Comparison of ENCODE assay signal across 15 cellular contexts in the genomic region with DNA sequence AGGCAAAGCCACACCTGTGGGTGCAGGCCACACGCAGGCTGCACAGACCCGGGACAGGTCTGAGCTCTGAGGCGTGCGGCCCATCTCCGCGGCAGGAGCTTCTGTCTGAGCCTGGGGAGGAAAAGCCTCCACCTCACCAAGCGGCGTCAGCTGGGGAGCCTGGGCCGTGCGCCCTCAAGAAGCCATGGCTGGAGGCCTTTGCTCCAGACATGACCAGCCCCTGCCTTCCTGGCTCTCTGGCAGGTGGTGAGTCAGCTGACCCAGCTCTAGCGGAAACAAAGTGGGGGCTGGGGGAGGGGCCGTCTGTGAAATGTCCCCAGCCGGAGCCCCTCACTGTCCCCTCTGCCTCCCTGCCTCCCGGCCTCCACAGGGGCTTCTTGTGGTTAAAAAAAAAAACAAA. TPM values are rescaled to one million over a fixed set of nuclear protein-coding genes. Genes with fewer than 3 reads are reported as not detected.
DNase-seq lines count a peak whose midpoint lies in the region; ATAC-seq, FAIRE-seq and TF ChIP-seq lines count a peak whose summit lies in the region.
"Had no signal": no experiment of that assay in that cellular context is flagged by ENCODE, and none has a peak within 500 bp of the region (broad histone marks: within the 10 kb centered on the region; RNA-seq: fewer than 3 reads in every experiment).

No MANE protein-coding gene starts in this region.

- no peak for TF ChIP-seq CTCF in HepG2 (CRISPR knock-in tag; IDR thresholded peaks at IDR 0.05)
- TF ChIP-seq CTCF in right lobe of liver (IDR thresholded peaks at IDR 0.05), result no peak
- TF ChIP-seq CTCF in right atrium auricular region (IDR thresholded peaks at IDR 0.05), result no peak
- TF ChIP-seq CTCF in gastroesophageal sphincter (IDR thresholded peaks at IDR 0.05), result no peak

- H3K27ac ChIP-seq in HepG2 (ENCODE audit: extremely low read length, insufficient read depth, low read length), result no peak overlapping the region
- H3K27ac ChIP-seq in right lobe of liver, result no peak overlapping the region
- H3K27ac ChIP-seq in caudate nucleus (ENCODE audit: low read depth, low read length), result peak overlapping the region; percentile 16
- no peak overlapping the region for H3K27ac ChIP-seq in right atrium auricular region
- H3K27ac ChIP-seq in gastroesophageal sphincter, result no peak overlapping the region
- H3K27ac ChIP-seq: 22Rv1 had no signal

- H3K4me2 ChIP-seq in HepG2 (ENCODE audit: low read depth, low read length), result no peak overlapping the region

- CTCF ChIA-PET in HepG2 (lab: Yijun Ruan, JAX; ENCODE audit: low intra/inter-chr PET ratio, low total read pairs), result no interaction called here

- peaks cover 52% of the 10 kb centered on the region for H3K4me1 ChIP-seq in HepG2 (ENCODE audit: insufficient read depth, low read length)
- peaks cover 0 to 47% (median 26%) of the 10 kb centered on the region in 4 donors for H3K4me1 ChIP-seq in right lobe of liver
- H3K4me1 ChIP-seq in right atrium auricular region, result peaks cover 0 to 17% of the 10 kb centered on the region in 2 donors
- peaks cover 0 to 16% (median 0%) of the 10 kb centered on the region in 3 donors for H3K4me1 ChIP-seq in gastroesophageal sphincter
- H3K4me1 ChIP-seq: Caco-2 had no signal

- intact Hi-C loops in HepG2 (cut with micrococcal nuclease; ENCODE audit: unreplicated experiment), result no loop called here
- intact Hi-C loops in right lobe of liver (cut with DNase I), result no loop called here

- H3K9me3 ChIP-seq in HepG2 (ENCODE audit: low read length), result no peaks in the 10 kb centered on the region
- H3K9me3 ChIP-seq in right lobe of liver, result no peaks in the 10 kb centered on the region
- H3K9me3 ChIP-seq in right atrium auricular region, result no peaks in the 10 kb centered on the region
- H3K9me3 ChIP-seq in gastroesophageal sphincter, result no peaks in the 10 kb centered on the region
- H3K9me3 ChIP-seq: Caco-2 had no signal

- no peak for ATAC-seq in HepG2
- no peak for ATAC-seq in right lobe of liver
- no peak for ATAC-seq in gastroesophageal sphincter

- FAIRE-seq in HepG2 (lab: Jason Lieb, UNC), result no peak

- DNase-seq in HepG2 (ENCODE audit: low spot score) (no peak), right lobe of liver (no peak), caudate nucleus (lab: John Stamatoyannopoulos, UW) (no peak), myocyte (ENCODE audit: low read depth) (peak; percentile 28), NCI-H128 (lab: John Stamatoyannopoulos, UW; ENCODE audit: unreplicated experiment) (no peak), activated gamma-delta T cell (lab: John Stamatoyannopoulos, UW) (no peak), right atrium auricular region (ENCODE audit: low spot score) (no peak)
- DNase-seq: Caco-2, HCEC 1CT, MV-4-11, NCI-H1436 treated with DMSO at 0.1 percent for 48 hours, NCI-H2081 treated with DMSO at 0.1 percent for 48 hours, NCI-H524 treated with DMSO at 0.1 percent for 48 hours had no signal

- peaks cover 36% of the 10 kb centered on the region for H3K79me2 ChIP-seq in HepG2 (ENCODE audit: insufficient read depth, low read length)

- no peak for TF ChIP-seq POLR2A in HepG2 (IDR thresholded peaks at IDR 0.05; ENCODE audit: insufficient read depth in 1 of 2, low read depth in 2 of 2, low read length in 2 of 2)
- TF ChIP-seq POLR2A in right lobe of liver (IDR thresholded peaks at IDR 0.05), result no peak
- TF ChIP-seq POLR2A in gastroesophageal sphincter (IDR thresholded peaks at IDR 0.05), result no peak

- no peak overlapping the region for H2AFZ ChIP-seq in HepG2 (ENCODE audit: low read length)

- H3K27me3 ChIP-seq in HepG2 (ENCODE audit: control insufficient read depth in 1 of 2, insufficient read depth in 2 of 2, low read length in 2 of 2), result no peaks in the 10 kb centered on the region
- H3K27me3 ChIP-seq in right lobe of liver, result no peaks in the 10 kb centered on the region
- H3K27me3 ChIP-seq in right atrium auricular region, result no peaks in the 10 kb centered on the region
- no peaks in the 10 kb centered on the region for H3K27me3 ChIP-seq in gastroesophageal sphincter

- H3K9ac ChIP-seq in HepG2 (ENCODE audit: insufficient read depth, low read depth, low read length), result no peak overlapping the region

- BruUV-seq in HepG2 (replicated peaks; lab: Mats Ljungman, UMichigan), result no TSS peak

- WGBS in HepG2 (ENCODE audit: low lambda C conversion rate), result 90% methylated on average over 4 of the region's 14 CpGs
- WGBS in right lobe of liver (ENCODE audit: insufficient coverage, low coverage, low lambda C conversion rate, missing lambda C conversion rate), result 100% methylated on average over 1 of the region's 14 CpGs
- no CpG with 5 or more reads among the region's 14 CpGs for WGBS in gastroesophageal sphincter (ENCODE audit: low coverage in 1 of 2), 2 donors

- no peaks in the 10 kb centered on the region for H4K20me1 ChIP-seq in HepG2 (ENCODE audit: insufficient read depth, low read length)

- TF ChIP-seq RAD21 in HepG2 (CRISPR knock-in tag; IDR thresholded peaks at IDR 0.05), result no peak

- in situ Hi-C loops in HepG2 (cut with HindIII; ENCODE audit: extremely low pct_ligation_motif_present, low pct_unique_long_range_greater_than_20kb), result no loop called here

- H3K36me3 ChIP-seq in HepG2 (replicated peaks in 1 of 2; ENCODE audit: control insufficient read depth in 1 of 2, insufficient read depth in 2 of 2, low read length in 2 of 2) (peaks cover 10 to 23% of the 10 kb centered on the region in 2 experiments; a peak in 4 of 5 replicates), right lobe of liver (no peaks in the 10 kb centered on the region), right atrium auricular region (no peaks in the 10 kb centered on the region), gastroesophageal sphincter (peaks cover 0 to 15% of the 10 kb centered on the region in 2 donors)

- POLR2A ChIA-PET in HepG2 (lab: Yijun Ruan, JAX), result interaction anchor here (1.2 to 5.1 kb wide), 3 partner anchors 13 to 69 kb away, joined by 3 to 32 read pairs (median 19); a partner anchor contains a TSS

- TF ChIP-seq EP300 in HepG2 (IDR thresholded peaks at IDR 0.05; ENCODE audit: low read depth in 2 of 2, low read length in 2 of 2), result no peak
- TF ChIP-seq EP300 in HepG2 (CRISPR knock-in tag; IDR thresholded peaks at IDR 0.05; ENCODE audit: borderline replicate concordance), result no peak
- no peak for TF ChIP-seq EP300 in gastroesophageal sphincter (IDR thresholded peaks at IDR 0.05)

- H3K4me3 ChIP-seq in HepG2 (replicated peaks in 1 of 3; ENCODE audit: insufficient read depth in 1 of 3, low read depth in 2 of 3, low read length in 3 of 3) (no peak overlapping the region), right lobe of liver (no peak overlapping the region), right atrium auricular region (no peak overlapping the region), gastroesophageal sphincter (no peak overlapping the region)

RNA-seq across cellular contexts. Expression of a gene that starts 12.5 kb away (rescaled TPM):
- total RNA-seq in HepG2 (2016; rRNA removed; fragmentation: Illumina TruSeq; extraction: Trizol) (15.2 and 19.7 TPM in 2 replicates), right lobe of liver (10 to 100 TPM in 4 of 6 experiments, 1 to 10 TPM in 2; 7.0 to 26.4 (median 11.9) TPM), myocyte (1.1 and 1.6 TPM in 2 replicates), right atrium auricular region (1 to 10 TPM; 4.6 to 6.9 TPM), gastroesophageal sphincter (10 to 100 TPM in 1 of 4 donors, 1 to 10 TPM in 3; 7.1 to 20.2 (median 7.8) TPM)
- 11.8 and 14.0 TPM in 2 replicates for total RNA-seq in HepG2 (2016; cell fraction: cytosol; rRNA removed; fragmentation: Illumina TruSeq; extraction: Trizol; ENCODE audit: low read depth)
- 14.3 and 19.8 TPM in 2 replicates for total RNA-seq in HepG2 (2016; cell fraction: insoluble cytoplasmic fraction; rRNA removed; fragmentation: Illumina TruSeq; extraction: Trizol)
- 22.2 and 30.5 TPM in 2 replicates for total RNA-seq in HepG2 (2016; cell fraction: membrane; rRNA removed; fragmentation: Illumina TruSeq; extraction: Trizol)
- 13.6 and 15.7 TPM in 2 replicates for total RNA-seq in HepG2 (2016; cell fraction: nucleus; rRNA removed; fragmentation: Illumina TruSeq; extraction: Trizol)
- 12.7 and 16.4 TPM in 2 replicates for polyA plus RNA-seq in HepG2 (2011; rRNA removed)
- 14.9 and 19.2 TPM in 2 replicates for polyA plus RNA-seq in HepG2 (2011; cell fraction: cytosol; rRNA removed)
- polyA plus RNA-seq in HepG2 (2011; cell fraction: nucleus; rRNA removed), result 55.4 and 63.5 TPM in 2 replicates
- polyA plus RNA-seq in HepG2 (2012), result 10.5 and 10.7 TPM in 2 replicates
- polyA plus RNA-seq in HepG2 (2016; cell fraction: cytosol; fragmentation: Illumina TruSeq; extraction: Trizol; ENCODE audit: low read depth), result 9.9 and 11.3 TPM in 2 replicates
- 17.5 and 21.3 TPM in 2 replicates for polyA plus RNA-seq in HepG2 (2016; cell fraction: insoluble cytoplasmic fraction; fragmentation: Illumina TruSeq; extraction: Trizol; ENCODE audit: low read depth)
- polyA plus RNA-seq in HepG2 (2016; cell fraction: membrane; fragmentation: Illumina TruSeq; extraction: Trizol; ENCODE audit: low read depth), result 22.0 and 22.5 TPM in 2 replicates
- polyA plus RNA-seq in HepG2 (2016; cell fraction: nucleus; fragmentation: Illumina TruSeq; extraction: Trizol; ENCODE audit: insufficient read depth, low read depth), result 36.9 and 39.6 TPM in 2 replicates
- polyA minus RNA-seq in HepG2 (2011; rRNA and poly(A)+ RNA removed; ENCODE audit: low replicate concordance), result 7.5 and 47.4 TPM in 2 replicates
- polyA minus RNA-seq in HepG2 (2011; cell fraction: cytosol; rRNA and poly(A)+ RNA removed), result 11.5 and 13.4 TPM in 2 replicates
- polyA minus RNA-seq in HepG2 (2011; cell fraction: nucleus; rRNA and poly(A)+ RNA removed), result 4.2 and 5.7 TPM in 2 replicates
- polyA plus RNA-seq in myocyte (2012), result 2.6 TPM

RNA-seq across cellular contexts. Expression of a gene that starts 56.0 kb away (rescaled TPM):
- total RNA-seq in HepG2 (2016; rRNA removed; fragmentation: Illumina TruSeq; extraction: Trizol) (0.84 and 2.0 TPM in 2 replicates), right lobe of liver (10 to 100 TPM; 13.3 to 45.3 (median 22.8) TPM), myocyte (2.2 and 3.2 TPM in 2 replicates), right atrium auricular region (10 to 100 TPM; 13.4 to 18.6 TPM), gastroesophageal sphincter (10 to 100 TPM; 13.6 to 27.9 (median 16.3) TPM)
- 0.91 and 1.1 TPM in 2 replicates for total RNA-seq in HepG2 (2016; cell fraction: cytosol; rRNA removed; fragmentation: Illumina TruSeq; extraction: Trizol; ENCODE audit: low read depth)
- total RNA-seq in HepG2 (2016; cell fraction: insoluble cytoplasmic fraction; rRNA removed; fragmentation: Illumina TruSeq; extraction: Trizol), result 0.89 and 1.2 TPM in 2 replicates
- 1.9 and 2.7 TPM in 2 replicates for total RNA-seq in HepG2 (2016; cell fraction: membrane; rRNA removed; fragmentation: Illumina TruSeq; extraction: Trizol)
- total RNA-seq in HepG2 (2016; cell fraction: nucleus; rRNA removed; fragmentation: Illumina TruSeq; extraction: Trizol), result 1.1 and 3.4 TPM in 2 replicates
- polyA plus RNA-seq in HepG2 (2011; rRNA removed), result 15.9 and 17.2 TPM in 2 replicates
- polyA plus RNA-seq in HepG2 (2011; cell fraction: cytosol; rRNA removed), result 11.4 and 22.4 TPM in 2 replicates
- 18.2 and 25.0 TPM in 2 replicates for polyA plus RNA-seq in HepG2 (2011; cell fraction: nucleus; rRNA removed)
- polyA plus RNA-seq in HepG2 (2012), result 4.5 and 5.3 TPM in 2 replicates
- 2.1 and 2.2 TPM in 2 replicates for polyA plus RNA-seq in HepG2 (2016; cell fraction: cytosol; fragmentation: Illumina TruSeq; extraction: Trizol; ENCODE audit: low read depth)
- polyA plus RNA-seq in HepG2 (2016; cell fraction: insoluble cytoplasmic fraction; fragmentation: Illumina TruSeq; extraction: Trizol; ENCODE audit: low read depth), result 0.78 and 1.3 TPM in 2 replicates
- 2.3 and 3.4 TPM in 2 replicates for polyA plus RNA-seq in HepG2 (2016; cell fraction: membrane; fragmentation: Illumina TruSeq; extraction: Trizol; ENCODE audit: low read depth)
- 2.2 and 2.5 TPM in 2 replicates for polyA plus RNA-seq in HepG2 (2016; cell fraction: nucleus; fragmentation: Illumina TruSeq; extraction: Trizol; ENCODE audit: insufficient read depth, low read depth)
- polyA minus RNA-seq in HepG2 (2011; rRNA and poly(A)+ RNA removed; ENCODE audit: low replicate concordance), result 0.87 and 47.8 TPM in 2 replicates
- polyA minus RNA-seq in HepG2 (2011; cell fraction: cytosol; rRNA and poly(A)+ RNA removed), result 6.9 and 9.1 TPM in 2 replicates
- polyA minus RNA-seq in HepG2 (2011; cell fraction: nucleus; rRNA and poly(A)+ RNA removed), result 9.3 and 14.0 TPM in 2 replicates
- 3.7 TPM for polyA plus RNA-seq in myocyte (2012)

RNA-seq across cellular contexts. Expression of a gene that starts 59.6 kb away (rescaled TPM):
- 140 and 171 TPM in 2 replicates for total RNA-seq in HepG2 (2016; rRNA removed; fragmentation: Illumina TruSeq; extraction: Trizol)
- 81.0 and 93.7 TPM in 2 replicates for total RNA-seq in HepG2 (2016; cell fraction: cytosol; rRNA removed; fragmentation: Illumina TruSeq; extraction: Trizol; ENCODE audit: low read depth)
- total RNA-seq in HepG2 (2016; cell fraction: insoluble cytoplasmic fraction; rRNA removed; fragmentation: Illumina TruSeq; extraction: Trizol), result 144 and 177 TPM in 2 replicates
- total RNA-seq in HepG2 (2016; cell fraction: membrane; rRNA removed; fragmentation: Illumina TruSeq; extraction: Trizol), result 105 and 123 TPM in 2 replicates
- total RNA-seq in HepG2 (2016; cell fraction: nucleus; rRNA removed; fragmentation: Illumina TruSeq; extraction: Trizol), result 76.5 and 85.9 TPM in 2 replicates
- 153 and 155 TPM in 2 replicates for polyA plus RNA-seq in HepG2 (2011; rRNA removed)
- 116 and 139 TPM in 2 replicates for polyA plus RNA-seq in HepG2 (2011; cell fraction: cytosol; rRNA removed)
- polyA plus RNA-seq in HepG2 (2011; cell fraction: nucleus; rRNA removed), result 105 and 133 TPM in 2 replicates
- polyA plus RNA-seq in HepG2 (2012), result 91.5 and 117 TPM in 2 replicates
- polyA plus RNA-seq in HepG2 (2016; cell fraction: cytosol; fragmentation: Illumina TruSeq; extraction: Trizol; ENCODE audit: low read depth), result 71.0 and 75.6 TPM in 2 replicates
- 158 and 167 TPM in 2 replicates for polyA plus RNA-seq in HepG2 (2016; cell fraction: insoluble cytoplasmic fraction; fragmentation: Illumina TruSeq; extraction: Trizol; ENCODE audit: low read depth)
- polyA plus RNA-seq in HepG2 (2016; cell fraction: membrane; fragmentation: Illumina TruSeq; extraction: Trizol; ENCODE audit: low read depth), result 89.5 and 100 TPM in 2 replicates
- 146 and 157 TPM in 2 replicates for polyA plus RNA-seq in HepG2 (2016; cell fraction: nucleus; fragmentation: Illumina TruSeq; extraction: Trizol; ENCODE audit: insufficient read depth, low read depth)
- 24.9 and 155 TPM in 2 replicates for polyA minus RNA-seq in HepG2 (2011; rRNA and poly(A)+ RNA removed; ENCODE audit: low replicate concordance)
- polyA minus RNA-seq in HepG2 (2011; cell fraction: cytosol; rRNA and poly(A)+ RNA removed), result 40.2 and 55.3 TPM in 2 replicates
- 50.2 and 66.8 TPM in 2 replicates for polyA minus RNA-seq in HepG2 (2011; cell fraction: nucleus; rRNA and poly(A)+ RNA removed)
- total RNA-seq in right lobe of liver, result 10 to 100 TPM; 24.3 to 43.1 (median 31.8) TPM
- total RNA-seq in myocyte, result 11.7 and 16.7 TPM in 2 replicates
- polyA plus RNA-seq in myocyte (2012), result 42.5 TPM
- total RNA-seq in right atrium auricular region, result 10 to 100 TPM; 10.2 to 16.2 TPM
- total RNA-seq in gastroesophageal sphincter, result 10 to 100 TPM; 19.1 to 28.0 (median 24.0) TPM
